15 cellular contexts compared by ENCODE assay signal in the genomic region with DNA sequence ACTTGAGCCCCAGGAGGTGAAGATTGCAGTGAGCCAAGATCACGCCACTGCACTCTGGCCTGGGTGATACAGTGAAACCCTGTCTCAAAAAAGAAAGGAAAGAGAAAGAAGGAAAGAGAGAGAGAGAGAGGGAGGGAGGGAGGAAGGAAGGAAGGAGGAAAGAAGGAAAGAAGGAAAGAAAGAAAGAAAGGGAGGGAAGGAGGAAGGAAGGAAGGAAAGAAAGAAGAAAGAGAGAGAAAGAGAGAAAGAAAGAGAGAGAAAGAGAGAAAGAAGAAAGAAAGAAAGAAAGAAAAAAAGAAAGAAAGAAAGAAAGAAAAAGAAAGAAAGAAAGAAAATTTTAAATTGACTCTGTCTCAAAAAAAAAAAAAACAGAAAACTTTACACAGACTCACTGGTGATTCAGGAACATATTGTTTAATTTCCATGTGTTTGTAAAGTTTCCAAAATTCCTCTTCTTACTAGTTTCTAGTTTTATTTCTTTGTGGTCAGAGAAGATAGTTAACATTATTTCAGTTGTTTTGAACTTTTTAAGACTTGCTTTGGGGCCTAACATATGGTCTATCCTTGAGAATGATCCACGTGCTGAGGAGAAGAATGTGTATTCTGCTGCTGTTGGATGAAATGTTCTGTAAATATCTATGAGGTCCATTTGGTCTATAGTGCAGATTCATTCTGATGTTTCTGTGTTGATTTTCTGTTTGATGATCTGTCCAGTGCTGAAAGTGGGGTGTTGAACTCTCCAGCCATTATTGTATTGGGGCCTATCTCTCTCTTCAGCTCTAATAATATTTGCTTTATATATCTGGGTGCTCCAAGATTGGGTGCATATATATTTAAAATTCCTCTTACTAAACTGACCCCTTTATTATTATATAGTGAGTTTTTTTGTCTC.
"Had no signal": no experiment of that assay in that cellular context is flagged by ENCODE, and none has a peak within 500 bp of the region (broad histone marks: within the 10 kb centered on the region; RNA-seq: fewer than 3 reads in every experiment).

No MANE protein-coding gene starts in this region.

- H3K4me3 ChIP-seq: esophagus squamous epithelium, mucosa of descending colon, spleen, tibial artery, vagina had no signal

- DNase-seq: activated CD4-positive, alpha-beta memory T cell treated with anti-CD3 and anti-CD28 coated beads for 36 hours; activated CD4-positive, alpha-beta T cell treated with anti-CD3 and anti-CD28 coated beads for 1 hour; activated effector memory CD4-positive, alpha-beta T cell treated with anti-CD3 and anti-CD28 coated beads, Interleukin-2, amount 50 U/mL, for 16 hours; activated T-cell treated with anti-CD3 and anti-CD28 coated beads, Interleukin-2, amount 50 U/mL, for 4 hours; esophagus squamous epithelium; left colon; mucosa of descending colon; natural killer cell; right cardiac atrium; spleen; stimulated activated CD4-positive, alpha-beta T cell treated with anti-CD3 and anti-CD28 coated beads, Interleukin-1b, Interleukin-23, amount 100 ng/mL, for 48 hours; T-helper 9 cell; tibial artery had no signal

- ATAC-seq: activated T-cell treated with anti-CD3 and anti-CD28 coated beads, Interleukin-2, amount 50 U/mL, for 4 hours; left colon; mucosa of descending colon; natural killer cell; right cardiac atrium; stimulated activated memory B cell treated with anti-CD40 and anti-IgM and Interleukin-4, amounts not matched to agents 10 μg/mL and 1 μg/mL and 100 μg/mL, for 72 hours had no signal

- H3K27me3 ChIP-seq: esophagus squamous epithelium, spleen, tibial artery, vagina had no signal

- H3K4me1 ChIP-seq: spleen, vagina had no signal

- H3K9me3 ChIP-seq: esophagus squamous epithelium, mucosa of descending colon, spleen, tibial artery, vagina had no signal

- H3K36me3 ChIP-seq: esophagus squamous epithelium, spleen, tibial artery, vagina had no signal

- H3K27ac ChIP-seq: esophagus squamous epithelium, spleen, tibial artery, vagina had no signal
